8 cellular contexts compared by ENCODE assay signal in the genomic region with DNA sequence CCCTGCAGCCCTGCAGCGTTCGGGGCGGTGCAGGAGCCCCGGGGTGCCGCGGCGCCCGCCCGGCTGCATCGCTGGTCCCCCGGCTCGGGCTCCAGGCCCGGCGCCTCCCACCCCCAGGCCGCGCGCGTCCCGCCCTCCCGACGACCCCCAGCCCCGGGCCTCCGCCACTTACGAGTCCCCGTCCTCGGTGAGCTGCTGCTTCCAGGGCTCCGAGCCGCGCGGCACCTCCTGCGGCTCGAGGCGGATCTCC. TPM values are rescaled to one million over a fixed set of nuclear protein-coding genes. Genes with fewer than 3 reads are reported as not detected.
DNase-seq lines count a peak whose midpoint lies in the region; ATAC-seq and TF ChIP-seq lines count a peak whose summit lies in the region.

No MANE protein-coding gene starts in this region.

- DNase-seq in stimulated activated naive CD8-positive, alpha-beta T cell treated with anti-CD3 and anti-CD28 coated beads, Interleukin-15, Interleukin-2, amounts not matched to agents 100 U/mL and 50 U/mL, for 24 hours: no peak
- no peak for DNase-seq in ascending aorta (ENCODE audit: low spot score in 2 of 2)
- no peak for DNase-seq in memory B cell (ENCODE audit: low spot score in 2 of 2)
- no peak for DNase-seq in AML-193 (lab: John Stamatoyannopoulos, UW)
- no peak for DNase-seq in NCI-H82 (lab: John Stamatoyannopoulos, UW)
- DNase-seq in COLO668 (lab: John Stamatoyannopoulos, UW; ENCODE audit: unreplicated experiment): no peak

- H3K4me1 ChIP-seq in ascending aorta: peaks cover 18 to 36% of the 10 kb centered on the region in 2 donors

- no peaks in the 10 kb centered on the region for H3K9me3 ChIP-seq in ascending aorta

- no peak for TF ChIP-seq CTCF in ascending aorta (IDR thresholded peaks at IDR 0.05)

- peaks cover 66% of the 10 kb centered on the region for H3K4me1 Mint-ChIP-seq in stimulated activated naive CD8-positive, alpha-beta T cell treated with anti-CD3 and anti-CD28 coated beads, Interleukin-15, Interleukin-2, amounts not matched to agents 100 ng/mL and 50 ng/mL, for 24 hours (ENCODE audit: low read depth)
- H3K4me1 Mint-ChIP-seq in memory B cell: peaks cover 38% of the 10 kb centered on the region

- no peak for ATAC-seq in stimulated activated naive CD8-positive, alpha-beta T cell treated with anti-CD3 and anti-CD28 coated beads, Interleukin-15, Interleukin-2, amounts not matched to agents 100 U/mL and 50 U/mL, for 24 hours
- ATAC-seq in memory B cell (ENCODE audit: low read depth) (no peak), HG03521 (IDR thresholded peaks at IDR 0.05; ENCODE audit: unreplicated experiment) (no peak)

- H3K27ac ChIP-seq in ascending aorta: peak overlapping the region; percentile 99

- H3K4me3 Mint-ChIP-seq in stimulated activated naive CD8-positive, alpha-beta T cell treated with anti-CD3 and anti-CD28 coated beads, Interleukin-15, Interleukin-2, amounts not matched to agents 100 ng/mL and 50 ng/mL, for 24 hours: peak overlapping the region; percentile 95
- peak overlapping the region; percentile 94 for H3K4me3 Mint-ChIP-seq in memory B cell

- H3K4me3 ChIP-seq in ascending aorta: peak overlapping the region; percentile 80 to 94

- intact Hi-C loops in ascending aorta (cut with DNase I): loop anchor here (1.0 to 10.0 kb wide), 6 partner anchors 112 to 869 kb away; partner anchors contain the start of genes BRMS1L, CFL2, EAPP and FAM177A1

- no peaks in the 10 kb centered on the region for H3K9me3 Mint-ChIP-seq in stimulated activated naive CD8-positive, alpha-beta T cell treated with anti-CD3 and anti-CD28 coated beads, Interleukin-15, Interleukin-2, amounts not matched to agents 100 ng/mL and 50 ng/mL, for 24 hours
- H3K9me3 Mint-ChIP-seq in memory B cell: no peaks in the 10 kb centered on the region

- H3K36me3 ChIP-seq in ascending aorta: peaks cover 37 to 45% of the 10 kb centered on the region in 2 donors

- H3K36me3 Mint-ChIP-seq in stimulated activated naive CD8-positive, alpha-beta T cell treated with anti-CD3 and anti-CD28 coated beads, Interleukin-15, Interleukin-2, amounts not matched to agents 100 ng/mL and 50 ng/mL, for 24 hours (ENCODE audit: low read depth): peaks cover 47% of the 10 kb centered on the region
- peaks cover 29% of the 10 kb centered on the region for H3K36me3 Mint-ChIP-seq in memory B cell

- no peaks in the 10 kb centered on the region for H3K27me3 ChIP-seq in ascending aorta

- peak overlapping the region; percentile 93 for H3K27ac Mint-ChIP-seq in stimulated activated naive CD8-positive, alpha-beta T cell treated with anti-CD3 and anti-CD28 coated beads, Interleukin-15, Interleukin-2, amounts not matched to agents 100 ng/mL and 50 ng/mL, for 24 hours
- peak overlapping the region; percentile 99 for H3K27ac Mint-ChIP-seq in memory B cell

- H3K27me3 Mint-ChIP-seq in stimulated activated naive CD8-positive, alpha-beta T cell treated with anti-CD3 and anti-CD28 coated beads, Interleukin-15, Interleukin-2, amounts not matched to agents 100 ng/mL and 50 ng/mL, for 24 hours: no peaks in the 10 kb centered on the region
- H3K27me3 Mint-ChIP-seq in memory B cell: no peaks in the 10 kb centered on the region

RNA-seq across cellular contexts. Expression of gene NFKBIA, which starts 0.4 kb away (rescaled TPM):
- 944 TPM for total RNA-seq in ascending aorta
